ENCODE assay signal across 2 cellular contexts in genomic region chr16:47734987-47735594, GRCh38.
TF ChIP-seq lines count a peak whose summit lies in the region.

No MANE protein-coding gene starts in this region.

TF ChIP-seq in GM23338, 12 proteins besides CTCF, POLR2A, EP300 and RAD21:
- TF ChIP-seq, protein P1, sequence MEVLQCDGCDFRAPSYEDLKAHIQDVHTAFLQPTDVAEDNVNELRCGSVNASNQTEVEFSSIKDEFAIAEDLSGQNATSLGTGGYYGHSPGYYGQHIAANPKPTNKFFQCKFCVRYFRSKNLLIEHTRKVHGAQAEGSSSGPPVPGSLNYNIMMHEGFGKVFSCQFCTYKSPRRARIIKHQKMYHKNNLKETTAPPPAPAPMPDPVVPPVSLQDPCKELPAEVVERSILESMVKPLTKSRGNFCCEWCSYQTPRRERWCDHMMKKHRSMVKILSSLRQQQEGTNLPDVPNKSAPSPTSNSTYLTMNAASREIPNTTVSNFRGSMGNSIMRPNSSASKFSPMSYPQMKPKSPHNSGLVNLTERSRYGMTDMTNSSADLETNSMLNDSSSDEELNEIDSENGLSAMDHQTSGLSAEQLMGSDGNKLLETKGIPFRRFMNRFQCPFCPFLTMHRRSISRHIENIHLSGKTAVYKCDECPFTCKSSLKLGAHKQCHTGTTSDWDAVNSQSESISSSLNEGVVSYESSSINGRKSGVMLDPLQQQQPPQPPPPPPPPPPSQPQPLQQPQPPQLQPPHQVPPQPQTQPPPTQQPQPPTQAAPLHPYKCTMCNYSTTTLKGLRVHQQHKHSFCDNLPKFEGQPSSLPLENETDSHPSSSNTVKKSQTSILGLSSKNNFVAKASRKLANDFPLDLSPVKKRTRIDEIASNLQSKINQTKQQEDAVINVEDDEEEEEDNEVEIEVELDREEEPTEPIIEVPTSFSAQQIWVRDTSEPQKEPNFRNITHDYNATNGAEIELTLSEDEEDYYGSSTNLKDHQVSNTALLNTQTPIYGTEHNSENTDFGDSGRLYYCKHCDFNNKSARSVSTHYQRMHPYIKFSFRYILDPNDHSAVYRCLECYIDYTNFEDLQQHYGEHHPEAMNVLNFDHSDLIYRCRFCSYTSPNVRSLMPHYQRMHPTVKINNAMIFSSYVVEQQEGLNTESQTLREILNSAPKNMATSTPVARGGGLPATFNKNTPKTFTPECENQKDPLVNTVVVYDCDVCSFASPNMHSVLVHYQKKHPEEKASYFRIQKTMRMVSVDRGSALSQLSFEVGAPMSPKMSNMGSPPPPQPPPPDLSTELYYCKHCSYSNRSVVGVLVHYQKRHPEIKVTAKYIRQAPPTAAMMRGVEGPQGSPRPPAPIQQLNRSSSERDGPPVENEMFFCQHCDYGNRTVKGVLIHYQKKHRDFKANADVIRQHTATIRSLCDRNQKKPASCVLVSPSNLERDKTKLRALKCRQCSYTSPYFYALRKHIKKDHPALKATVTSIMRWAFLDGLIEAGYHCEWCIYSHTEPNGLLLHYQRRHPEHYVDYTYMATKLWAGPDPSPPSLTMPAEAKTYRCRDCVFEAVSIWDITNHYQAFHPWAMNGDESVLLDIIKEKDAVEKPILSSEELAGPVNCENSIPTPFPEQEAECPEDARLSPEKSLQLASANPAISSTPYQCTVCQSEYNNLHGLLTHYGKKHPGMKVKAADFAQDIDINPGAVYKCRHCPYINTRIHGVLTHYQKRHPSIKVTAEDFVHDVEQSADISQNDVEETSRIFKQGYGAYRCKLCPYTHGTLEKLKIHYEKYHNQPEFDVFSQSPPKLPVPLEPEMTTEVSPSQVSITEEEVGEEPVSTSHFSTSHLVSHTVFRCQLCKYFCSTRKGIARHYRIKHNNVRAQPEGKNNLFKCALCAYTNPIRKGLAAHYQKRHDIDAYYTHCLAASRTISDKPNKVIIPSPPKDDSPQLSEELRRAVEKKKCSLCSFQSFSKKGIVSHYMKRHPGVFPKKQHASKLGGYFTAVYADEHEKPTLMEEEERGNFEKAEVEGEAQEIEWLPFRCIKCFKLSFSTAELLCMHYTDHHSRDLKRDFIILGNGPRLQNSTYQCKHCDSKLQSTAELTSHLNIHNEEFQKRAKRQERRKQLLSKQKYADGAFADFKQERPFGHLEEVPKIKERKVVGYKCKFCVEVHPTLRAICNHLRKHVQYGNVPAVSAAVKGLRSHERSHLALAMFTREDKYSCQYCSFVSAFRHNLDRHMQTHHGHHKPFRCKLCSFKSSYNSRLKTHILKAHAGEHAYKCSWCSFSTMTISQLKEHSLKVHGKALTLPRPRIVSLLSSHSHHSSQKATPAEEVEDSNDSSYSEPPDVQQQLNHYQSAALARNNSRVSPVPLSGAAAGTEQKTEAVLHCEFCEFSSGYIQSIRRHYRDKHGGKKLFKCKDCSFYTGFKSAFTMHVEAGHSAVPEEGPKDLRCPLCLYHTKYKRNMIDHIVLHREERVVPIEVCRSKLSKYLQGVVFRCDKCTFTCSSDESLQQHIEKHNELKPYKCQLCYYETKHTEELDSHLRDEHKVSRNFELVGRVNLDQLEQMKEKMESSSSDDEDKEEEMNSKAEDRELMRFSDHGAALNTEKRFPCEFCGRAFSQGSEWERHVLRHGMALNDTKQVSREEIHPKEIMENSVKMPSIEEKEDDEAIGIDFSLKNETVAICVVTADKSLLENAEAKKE (CRISPR knock-in tag; IDR thresholded peaks at IDR 0.05) = no peak
- TF ChIP-seq NANOG (IDR thresholded peaks at IDR 0.05; ENCODE audit: borderline replicate concordance) (no peak), ZNF331 (CRISPR knock-in tag; IDR thresholded peaks at IDR 0.05; ENCODE audit: low read depth) (no peak), ZNF114 (CRISPR knock-in tag; IDR thresholded peaks at IDR 0.05) (no peak), EZH2 (IDR thresholded peaks at IDR 0.05; ENCODE audit: low read depth, unreplicated experiment) (no peak), STAT1 (IDR thresholded peaks at IDR 0.05; ENCODE audit: unreplicated experiment) (no peak), EZH2phosphoT487 (IDR thresholded peaks at IDR 0.05; ENCODE audit: unreplicated experiment) (no peak), JUNB (IDR thresholded peaks at IDR 0.05; ENCODE audit: unreplicated experiment) (no peak), ETS1 (IDR thresholded peaks at IDR 0.05) (no peak)
- TF ChIP-seq, protein P2, sequence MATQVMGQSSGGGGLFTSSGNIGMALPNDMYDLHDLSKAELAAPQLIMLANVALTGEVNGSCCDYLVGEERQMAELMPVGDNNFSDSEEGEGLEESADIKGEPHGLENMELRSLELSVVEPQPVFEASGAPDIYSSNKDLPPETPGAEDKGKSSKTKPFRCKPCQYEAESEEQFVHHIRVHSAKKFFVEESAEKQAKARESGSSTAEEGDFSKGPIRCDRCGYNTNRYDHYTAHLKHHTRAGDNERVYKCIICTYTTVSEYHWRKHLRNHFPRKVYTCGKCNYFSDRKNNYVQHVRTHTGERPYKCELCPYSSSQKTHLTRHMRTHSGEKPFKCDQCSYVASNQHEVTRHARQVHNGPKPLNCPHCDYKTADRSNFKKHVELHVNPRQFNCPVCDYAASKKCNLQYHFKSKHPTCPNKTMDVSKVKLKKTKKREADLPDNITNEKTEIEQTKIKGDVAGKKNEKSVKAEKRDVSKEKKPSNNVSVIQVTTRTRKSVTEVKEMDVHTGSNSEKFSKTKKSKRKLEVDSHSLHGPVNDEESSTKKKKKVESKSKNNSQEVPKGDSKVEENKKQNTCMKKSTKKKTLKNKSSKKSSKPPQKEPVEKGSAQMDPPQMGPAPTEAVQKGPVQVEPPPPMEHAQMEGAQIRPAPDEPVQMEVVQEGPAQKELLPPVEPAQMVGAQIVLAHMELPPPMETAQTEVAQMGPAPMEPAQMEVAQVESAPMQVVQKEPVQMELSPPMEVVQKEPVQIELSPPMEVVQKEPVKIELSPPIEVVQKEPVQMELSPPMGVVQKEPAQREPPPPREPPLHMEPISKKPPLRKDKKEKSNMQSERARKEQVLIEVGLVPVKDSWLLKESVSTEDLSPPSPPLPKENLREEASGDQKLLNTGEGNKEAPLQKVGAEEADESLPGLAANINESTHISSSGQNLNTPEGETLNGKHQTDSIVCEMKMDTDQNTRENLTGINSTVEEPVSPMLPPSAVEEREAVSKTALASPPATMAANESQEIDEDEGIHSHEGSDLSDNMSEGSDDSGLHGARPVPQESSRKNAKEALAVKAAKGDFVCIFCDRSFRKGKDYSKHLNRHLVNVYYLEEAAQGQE (IDR thresholded peaks at IDR 0.05; ENCODE audit: unreplicated experiment) = no peak

TF ChIP-seq in H1, 55 proteins besides CTCF, POLR2A, EP300 and RAD21 (continued from another document):
- TF ChIP-seq TCF12 (IDR thresholded peaks at IDR 0.05; ENCODE audit: low read depth, low read length) (no peak), SUZ12 (IDR thresholded peaks at IDR 0.05; ENCODE audit: low read length) (no peak), PHF8 (conservative IDR thresholded peaks at IDR 0.05; ENCODE audit: low read depth, low read length) (no peak), POU5F1 (IDR thresholded peaks at IDR 0.05; ENCODE audit: low read depth, low read length) (no peak), CHD2 (IDR thresholded peaks at IDR 0.05; ENCODE audit: low read length) (no peak), TAF1 (IDR thresholded peaks at IDR 0.05; ENCODE audit: low read depth, low read length) (no peak), YY1 (IDR thresholded peaks at IDR 0.05; ENCODE audit: low read depth, low read length) (no peak), TEAD4 (IDR thresholded peaks at IDR 0.05; ENCODE audit: low read depth, low read length) (no peak), RBBP5 (IDR thresholded peaks at IDR 0.05; ENCODE audit: borderline replicate concordance, low read depth, low read length) (no peak), NANOG (IDR thresholded peaks at IDR 0.05; ENCODE audit: insufficient read depth, low read depth, low read length, poor library complexity, severe bottlenecking) (no peak), GTF2F1 (IDR thresholded peaks at IDR 0.05; ENCODE audit: borderline replicate concordance, low read depth, low read length) (no peak), BACH1 (IDR thresholded peaks at IDR 0.05; ENCODE audit: low read length) (no peak), GABPA (IDR thresholded peaks at IDR 0.05; ENCODE audit: borderline replicate concordance, insufficient read depth, low read length) (no peak)
- TF ChIP-seq, protein P3, sequence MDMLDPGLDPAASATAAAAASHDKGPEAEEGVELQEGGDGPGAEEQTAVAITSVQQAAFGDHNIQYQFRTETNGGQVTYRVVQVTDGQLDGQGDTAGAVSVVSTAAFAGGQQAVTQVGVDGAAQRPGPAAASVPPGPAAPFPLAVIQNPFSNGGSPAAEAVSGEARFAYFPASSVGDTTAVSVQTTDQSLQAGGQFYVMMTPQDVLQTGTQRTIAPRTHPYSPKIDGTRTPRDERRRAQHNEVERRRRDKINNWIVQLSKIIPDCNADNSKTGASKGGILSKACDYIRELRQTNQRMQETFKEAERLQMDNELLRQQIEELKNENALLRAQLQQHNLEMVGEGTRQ (IDR thresholded peaks at IDR 0.05; ENCODE audit: low read length) = no peak
TF ChIP-seq in H1: peak in this region for 0.
